13 cellular contexts compared by ENCODE assay signal in genomic region chr5:136143312-136143711, GRCh38. TPM values are rescaled to one million over a fixed set of nuclear protein-coding genes. Genes with fewer than 3 reads are reported as not detected.
"Had no signal": no experiment of that assay in that cellular context is flagged by ENCODE, and none has a peak within 500 bp of the region (broad histone marks: within the 10 kb centered on the region; RNA-seq: fewer than 3 reads in every experiment).

No MANE protein-coding gene starts in this region.

- H3K9me3 ChIP-seq: esophagus muscularis mucosa, gastrocnemius medialis, heart right ventricle had no signal

- DNase-seq: effector memory CD8-positive, alpha-beta T cell; gastrocnemius medialis; heart right ventricle; hypothalamus; mesendoderm; naive thymus-derived CD4-positive, alpha-beta T cell; nephron progenitor cell; right cardiac atrium; small intestine; stimulated activated CD4-positive, alpha-beta T cell treated with anti-CD3 and anti-CD28 coated beads, Interleukin-12 subunit alpha, Interleukin-12 subunit beta, amount 100 ng/mL, for 4 hours; stimulated activated naive CD4-positive, alpha-beta T cell treated with Interleukin-2 at 50 U/mL for 16 hours had no signal

- ATAC-seq: effector memory CD8-positive, alpha-beta T cell; gastrocnemius medialis; heart right ventricle; naive thymus-derived CD4-positive, alpha-beta T cell; right cardiac atrium had no signal

- H3K4me3 ChIP-seq: esophagus muscularis mucosa, gastrocnemius medialis, heart right ventricle had no signal

- H3K36me3 ChIP-seq: esophagus muscularis mucosa, gastrocnemius medialis, heart right ventricle had no signal

- H3K27ac ChIP-seq: epithelial cell of prostate, esophagus muscularis mucosa, gastrocnemius medialis, heart right ventricle had no signal

- H3K27me3 ChIP-seq: esophagus muscularis mucosa, gastrocnemius medialis, heart right ventricle had no signal

RNA-seq across cellular contexts. Expression of gene SMIM32, which starts 49.6 kb away (rescaled TPM):
- polyA plus RNA-seq: heart right ventricle; naive thymus-derived CD4-positive, alpha-beta T cell; right cardiac atrium had no signal
